Comparison of ENCODE assay signal across 10 cellular contexts in the genomic region with DNA sequence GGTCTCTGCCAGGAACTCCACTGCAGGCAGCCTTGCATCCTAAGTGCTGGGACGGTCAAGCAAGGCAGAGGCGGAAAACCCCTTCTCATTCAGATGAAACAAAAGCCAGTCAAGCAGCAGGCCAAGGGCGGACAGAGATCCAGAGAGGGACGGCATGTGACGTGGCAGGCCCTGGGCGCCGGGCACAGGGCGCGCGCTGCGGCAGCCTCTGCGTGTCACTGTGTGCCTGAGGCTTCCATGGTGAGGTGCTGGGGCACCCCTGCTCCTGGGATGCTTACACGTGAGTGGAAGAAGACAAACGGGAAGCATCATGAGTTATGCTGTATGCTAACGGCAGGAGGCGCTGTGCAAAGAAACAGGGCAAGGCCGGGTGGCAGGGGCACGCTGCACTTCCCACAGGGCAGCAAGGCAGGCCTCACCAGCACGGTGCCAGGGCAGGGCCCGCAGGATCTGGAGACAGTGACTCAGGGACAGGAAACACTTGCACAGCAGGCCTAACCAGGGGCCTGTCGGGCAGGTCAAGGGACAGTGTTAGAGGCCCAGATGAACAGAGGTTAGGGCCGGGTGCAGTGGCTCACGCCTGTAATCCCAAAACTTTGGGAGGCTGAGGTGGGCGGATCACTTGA. TPM values are rescaled to one million over a fixed set of nuclear protein-coding genes. Genes with fewer than 3 reads are reported as not detected.
DNase-seq lines count a peak whose midpoint lies in the region; ATAC-seq and TF ChIP-seq lines count a peak whose summit lies in the region.
"Had no signal": no experiment of that assay in that cellular context is flagged by ENCODE, and none has a peak within 500 bp of the region (broad histone marks: within the 10 kb centered on the region; RNA-seq: fewer than 3 reads in every experiment).

No MANE protein-coding gene starts in this region.

- intact Hi-C loops in A673 (cut with micrococcal nuclease; ENCODE audit: unreplicated experiment): no loop called here

- no peaks in the 10 kb centered on the region for H3K36me3 ChIP-seq in DOHH2 (ENCODE audit: control insufficient read depth, low read length)
- H3K36me3 ChIP-seq in endodermal cell (ENCODE audit: control insufficient read depth, insufficient read depth, low read length): no peaks in the 10 kb centered on the region
- H3K36me3 ChIP-seq in neural progenitor cell: no peaks in the 10 kb centered on the region
- no peaks in the 10 kb centered on the region for H3K36me3 ChIP-seq in A673 (ENCODE audit: insufficient read depth, low read length, poor library complexity, severe bottlenecking)

- BruUV-seq in A673 (replicated peaks; lab: Mats Ljungman, UMichigan): no TSS peak

- WGBS in endodermal cell (ENCODE audit: insufficient coverage in 1 of 2, insufficient read length in 1 of 2), 2 experiments: 85 to 86% methylated on average over 19 to 24 of the region's 24 CpGs

- H3F3A ChIP-seq in DOHH2 (ENCODE audit: control insufficient read depth, insufficient read depth): peaks cover 4% of the 10 kb centered on the region; the same call in 1 of the 2 replicates
- peaks cover 9% of the 10 kb centered on the region for H3F3A ChIP-seq in neural progenitor cell (ENCODE audit: low read depth)

- H3K4me3 Mint-ChIP-seq in endodermal cell (no peak overlapping the region), neural progenitor cell (no peak overlapping the region)
- H3K4me3 Mint-ChIP-seq: activated naive CD4-positive, alpha-beta T cell treated with anti-CD3 and anti-CD28 coated beads for 36 hours had no signal

- no peaks in the 10 kb centered on the region for H3K9me2 ChIP-seq in DOHH2 (replicated peaks; ENCODE audit: control insufficient read depth, low read length)

- H4K20me1 ChIP-seq in DOHH2 (ENCODE audit: control insufficient read depth, insufficient read depth, low read depth, low read length) (no peaks in the 10 kb centered on the region), neural progenitor cell (ENCODE audit: low read depth) (peaks cover 53% of the 10 kb centered on the region)

- H3K36me3 Mint-ChIP-seq in endodermal cell (ENCODE audit: low read depth): peaks cover 15% of the 10 kb centered on the region
- peaks cover 1% of the 10 kb centered on the region for H3K36me3 Mint-ChIP-seq in neural progenitor cell
- H3K36me3 Mint-ChIP-seq: naive B cell had no signal

- no peak overlapping the region for H3K27ac ChIP-seq in DOHH2 (ENCODE audit: low read depth, low read length)
- peak overlapping the region; percentile 77 for H3K27ac ChIP-seq in endodermal cell (ENCODE audit: low read depth, low read length)
- peak overlapping the region; percentile 54 for H3K27ac ChIP-seq in neural progenitor cell
- H3K27ac ChIP-seq in A673 (ENCODE audit: low read depth, low read length, poor library complexity, severe bottlenecking): no peak overlapping the region

- POLR2A ChIA-PET in A673 (lab: Charles Lee; ENCODE audit: low non-redundant PET): no interaction called here

- H3K9me3 ChIP-seq in DOHH2 (ENCODE audit: control insufficient read depth, insufficient read depth, low read length): no peaks in the 10 kb centered on the region
- H3K9me3 ChIP-seq in endodermal cell (ENCODE audit: control insufficient read depth, low read length): no peaks in the 10 kb centered on the region
- no peaks in the 10 kb centered on the region for H3K9me3 ChIP-seq in neural progenitor cell (ENCODE audit: low read depth)
- H3K9me3 ChIP-seq in A673 (ENCODE audit: low read depth, low read length, poor library complexity, severe bottlenecking): no peaks in the 10 kb centered on the region

- H3K27me3 ChIP-seq in DOHH2 (ENCODE audit: control insufficient read depth, low read length): no peaks in the 10 kb centered on the region
- no peaks in the 10 kb centered on the region for H3K27me3 ChIP-seq in endodermal cell (ENCODE audit: control insufficient read depth, insufficient read depth, low read length, poor library complexity, severe bottlenecking)
- H3K27me3 ChIP-seq in neural progenitor cell: no peaks in the 10 kb centered on the region
- no peaks in the 10 kb centered on the region for H3K27me3 ChIP-seq in A673 (replicated peaks; ENCODE audit: insufficient read depth, low read depth, low read length, poor library complexity)

- H3K79me2 ChIP-seq in DOHH2 (ENCODE audit: control insufficient read depth, low read length) (peaks cover 20% of the 10 kb centered on the region), neural progenitor cell (ENCODE audit: low read depth) (peaks cover 54% of the 10 kb centered on the region)

- H3K27me3 Mint-ChIP-seq in endodermal cell (ENCODE audit: insufficient read depth) (no peaks in the 10 kb centered on the region), neural progenitor cell (ENCODE audit: insufficient read depth, low read depth) (peaks cover 2% of the 10 kb centered on the region)
- H3K27me3 Mint-ChIP-seq: naive B cell had no signal

- no peak for ATAC-seq in HG03571 (IDR thresholded peaks at IDR 0.05; ENCODE audit: unreplicated experiment)
- no peak for ATAC-seq in GM18861 (IDR thresholded peaks at IDR 0.05; ENCODE audit: unreplicated experiment)

- CTCF ChIA-PET in A673 (lab: Charles Lee): no interaction called here

- H3K4me3 ChIP-seq in DOHH2 (ENCODE audit: low read length) (no peak overlapping the region), endodermal cell (ENCODE audit: low read length) (peak overlapping the region; percentile 12), neural progenitor cell (no peak overlapping the region), A673 (ENCODE audit: low read depth, low read length, poor library complexity, severe bottlenecking) (no peak overlapping the region)

- no peak overlapping the region for H2AFZ ChIP-seq in neural progenitor cell (replicated peaks)

- no peak overlapping the region for H3K4me2 ChIP-seq in DOHH2 (ENCODE audit: low read length)
- H3K4me2 ChIP-seq in neural progenitor cell: peak overlapping the region; percentile 38

- H3K9me3 Mint-ChIP-seq in endodermal cell (no peaks in the 10 kb centered on the region), neural progenitor cell (no peaks in the 10 kb centered on the region)
- H3K9me3 Mint-ChIP-seq: activated naive CD4-positive, alpha-beta T cell treated with anti-CD3 and anti-CD28 coated beads for 36 hours; naive B cell had no signal

- TF ChIP-seq CTCF in DOHH2 (IDR thresholded peaks at IDR 0.05; ENCODE audit: low read depth, low read length, poor library complexity, severe bottlenecking): peak; percentile 39
- peak; percentile 64 for TF ChIP-seq CTCF in endodermal cell (conservative IDR thresholded peaks at IDR 0.05)
- TF ChIP-seq CTCF in neural progenitor cell (IDR thresholded peaks at IDR 0.05): peak; percentile 58
- no peak for TF ChIP-seq CTCF in A673 (conservative IDR thresholded peaks at IDR 0.05; ENCODE audit: low read depth, low read length)

- H3K4me1 Mint-ChIP-seq in endodermal cell (peaks cover 14% of the 10 kb centered on the region), neural progenitor cell (peaks cover 29% of the 10 kb centered on the region)

- H3K27ac Mint-ChIP-seq in endodermal cell: peak overlapping the region; percentile 58
- peak overlapping the region; percentile 0 for H3K27ac Mint-ChIP-seq in neural progenitor cell
- H3K27ac Mint-ChIP-seq: activated naive CD4-positive, alpha-beta T cell treated with anti-CD3 and anti-CD28 coated beads for 36 hours had no signal

- DNase-seq in NCI-H460 (ENCODE audit: extremely low read depth, low read depth) (peak; percentile 24), endodermal cell (peak; percentile 79), neural progenitor cell (ENCODE audit: low spot score) (peak; percentile 57), A673 (ENCODE audit: low spot score) (no peak), activated gamma-delta T cell (lab: John Stamatoyannopoulos, UW) (no peak)
- DNase-seq: activated naive CD4-positive, alpha-beta T cell treated with anti-CD3 and anti-CD28 coated beads for 36 hours; naive B cell had no signal

- H3K9ac ChIP-seq in endodermal cell (ENCODE audit: extremely low read depth, low read length, poor library complexity, severe bottlenecking) (no peak overlapping the region), neural progenitor cell (no peak overlapping the region)

- H3K4me1 ChIP-seq in DOHH2 (ENCODE audit: control insufficient read depth, low read length) (peaks cover 11% of the 10 kb centered on the region), endodermal cell (ENCODE audit: control insufficient read depth, insufficient read depth, low read length) (no peaks in the 10 kb centered on the region), neural progenitor cell (peaks cover 9% of the 10 kb centered on the region), A673 (ENCODE audit: insufficient read depth, low read length, poor library complexity, severe bottlenecking) (peaks cover 1% of the 10 kb centered on the region)

RNA-seq across cellular contexts. Expression of a gene that starts 6.1 kb away (rescaled TPM):
- 9.9 and 10.3 TPM in 2 replicates for total RNA-seq in NCI-H460 (2014; rRNA removed; shearing (Covaris generic))
- polyA plus RNA-seq in NCI-H460 (2014; cell fraction: nucleus; rRNA removed): 4.8 and 7.6 TPM in 2 replicates
- total RNA-seq in endodermal cell (10 to 100 TPM; 34.3 to 37.4 TPM), neural progenitor cell (ENCODE audit: low replicate concordance) (8.5 and 17.5 TPM in 2 replicates), A673 (2021) (24.0 and 32.5 TPM in 2 replicates)
- polyA plus RNA-seq in endodermal cell (2013, experiment 1 of 2): 21.1 TPM
- polyA plus RNA-seq in endodermal cell (2013, experiment 2 of 2): 19.8 TPM

Comparison
In these comparisons a context has a peak if more than half of its experiments do, and no peak if none do; other contexts are left out.
1. H3K27ac ChIP-seq: peak in endodermal cell (single experiment) and neural progenitor cell (single experiment); none in DOHH2 (single experiment) and A673 (single experiment).
2. DNase-seq: peak in NCI-H460 (single experiment), endodermal cell (single experiment) and neural progenitor cell (single experiment); none in A673 (single experiment) and activated gamma-delta T cell (single experiment).